ENCODE assay signal across 2 cellular contexts in genomic region chr11:107651672-107652071, GRCh38.
TF ChIP-seq lines count a peak whose summit lies in the region.

No MANE protein-coding gene starts in this region.

TF ChIP-seq in SK-N-SH, 30 proteins besides CTCF, POLR2A, EP300 and RAD21 (continued from another document):
- TF ChIP-seq, protein P1, sequence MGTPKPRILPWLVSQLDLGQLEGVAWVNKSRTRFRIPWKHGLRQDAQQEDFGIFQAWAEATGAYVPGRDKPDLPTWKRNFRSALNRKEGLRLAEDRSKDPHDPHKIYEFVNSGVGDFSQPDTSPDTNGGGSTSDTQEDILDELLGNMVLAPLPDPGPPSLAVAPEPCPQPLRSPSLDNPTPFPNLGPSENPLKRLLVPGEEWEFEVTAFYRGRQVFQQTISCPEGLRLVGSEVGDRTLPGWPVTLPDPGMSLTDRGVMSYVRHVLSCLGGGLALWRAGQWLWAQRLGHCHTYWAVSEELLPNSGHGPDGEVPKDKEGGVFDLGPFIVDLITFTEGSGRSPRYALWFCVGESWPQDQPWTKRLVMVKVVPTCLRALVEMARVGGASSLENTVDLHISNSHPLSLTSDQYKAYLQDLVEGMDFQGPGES (IDR thresholded peaks at IDR 0.05; ENCODE audit: low read depth, low read length) = no peak
- TF ChIP-seq GATA2 (CRISPR knock-in tag; IDR thresholded peaks at IDR 0.05) (no peak), MAX (IDR thresholded peaks at IDR 0.05; ENCODE audit: low read depth) (no peak), EZH2phosphoT487 (IDR thresholded peaks at IDR 0.05; ENCODE audit: borderline replicate concordance, low read depth) (no peak), FOXM1 (IDR thresholded peaks at IDR 0.05; ENCODE audit: low read depth) (no peak), RCOR1 (IDR thresholded peaks at IDR 0.05; ENCODE audit: low read length) (no peak), POLR2AphosphoS5 (IDR thresholded peaks at IDR 0.05; ENCODE audit: low read depth, low read length) (no peak), RXRA (IDR thresholded peaks at IDR 0.05; ENCODE audit: borderline replicate concordance, low read depth) (no peak), GABPA (IDR thresholded peaks at IDR 0.05; ENCODE audit: low read depth) (no peak), USF1 (IDR thresholded peaks at IDR 0.05; ENCODE audit: borderline replicate concordance, low read depth) (no peak), TCF12 (IDR thresholded peaks at IDR 0.05) (no peak)
- TF ChIP-seq, protein P2, sequence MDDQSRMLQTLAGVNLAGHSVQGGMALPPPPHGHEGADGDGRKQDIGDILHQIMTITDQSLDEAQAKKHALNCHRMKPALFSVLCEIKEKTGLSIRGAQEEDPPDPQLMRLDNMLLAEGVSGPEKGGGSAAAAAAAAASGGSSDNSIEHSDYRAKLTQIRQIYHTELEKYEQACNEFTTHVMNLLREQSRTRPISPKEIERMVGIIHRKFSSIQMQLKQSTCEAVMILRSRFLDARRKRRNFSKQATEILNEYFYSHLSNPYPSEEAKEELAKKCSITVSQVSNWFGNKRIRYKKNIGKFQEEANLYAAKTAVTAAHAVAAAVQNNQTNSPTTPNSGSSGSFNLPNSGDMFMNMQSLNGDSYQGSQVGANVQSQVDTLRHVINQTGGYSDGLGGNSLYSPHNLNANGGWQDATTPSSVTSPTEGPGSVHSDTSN (IDR thresholded peaks at IDR 0.05) = no peak
TF ChIP-seq in SK-N-SH: peak in this region for 0.

TF ChIP-seq in SK-N-SH treated with all-trans-retinoic acid at 6 μM for 48 hours, 23 proteins besides CTCF, POLR2A, EP300 and RAD21 (continued from another document):
- TF ChIP-seq, protein P3, sequence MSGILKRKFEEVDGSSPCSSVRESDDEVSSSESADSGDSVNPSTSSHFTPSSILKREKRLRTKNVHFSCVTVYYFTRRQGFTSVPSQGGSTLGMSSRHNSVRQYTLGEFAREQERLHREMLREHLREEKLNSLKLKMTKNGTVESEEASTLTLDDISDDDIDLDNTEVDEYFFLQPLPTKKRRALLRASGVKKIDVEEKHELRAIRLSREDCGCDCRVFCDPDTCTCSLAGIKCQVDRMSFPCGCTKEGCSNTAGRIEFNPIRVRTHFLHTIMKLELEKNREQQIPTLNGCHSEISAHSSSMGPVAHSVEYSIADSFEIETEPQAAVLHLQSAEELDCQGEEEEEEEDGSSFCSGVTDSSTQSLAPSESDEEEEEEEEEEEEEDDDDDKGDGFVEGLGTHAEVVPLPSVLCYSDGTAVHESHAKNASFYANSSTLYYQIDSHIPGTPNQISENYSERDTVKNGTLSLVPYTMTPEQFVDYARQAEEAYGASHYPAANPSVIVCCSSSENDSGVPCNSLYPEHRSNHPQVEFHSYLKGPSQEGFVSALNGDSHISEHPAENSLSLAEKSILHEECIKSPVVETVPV (CRISPR knock-in tag; IDR thresholded peaks at IDR 0.05) = no peak
